Comparison of ENCODE assay signal across 7 cellular contexts in genomic region chr10:103678104-103678526, GRCh38.
DNase-seq lines count a peak whose midpoint lies in the region; ATAC-seq, FAIRE-seq and TF ChIP-seq lines count a peak whose summit lies in the region.

No MANE protein-coding gene starts in this region.

- peak; percentile 43 to 50; a peak in 2 of 4 replicates for TF ChIP-seq EP300 in GM12878 (IDR thresholded peaks at IDR 0.05; ENCODE audit: borderline replicate concordance in 1 of 2, control insufficient read depth in 1 of 2, low read depth in 2 of 2, low read length in 2 of 2)

- no peaks in the 10 kb centered on the region for H3K27me3 ChIP-seq in GM12878 (replicated peaks in 1 of 2; ENCODE audit: control insufficient read depth in 2 of 2, insufficient read depth in 2 of 2, low read length in 1 of 2)

- CTCF ChIA-PET in GM12878 (lab: Yijun Ruan, JAX), result interaction anchor here (0.8 to 3.2 kb wide), 7 partner anchors 9 to 136 kb away, joined by 3 to 41 read pairs (median 5); no protein-coding TSS in a partner anchor

- in situ Hi-C loops in GM12878 (cut with MboI), result no loop called here

- 19% methylated on average over 16 of the region's 16 CpGs for WGBS in GM12878 (ENCODE audit: insufficient coverage, insufficient replicate concordance, low lambda C conversion rate, missing lambda C conversion rate)

- SMC1A ChIA-PET in GM12878 (lab: Charles Lee; ENCODE audit: uncharacterized antibody, unreplicated experiment), result interaction anchor here (1.4 kb wide), 1 partner anchor 9 kb away, joined by 3 read pairs; no protein-coding TSS in a partner anchor

- peak; percentile 82 for TF ChIP-seq POLR2A in GM12878 (IDR thresholded peaks at IDR 0.05; ENCODE audit: low read depth, low read length)

- peak overlapping the region; percentile 77 for H3K4me2 ChIP-seq in GM12878 (ENCODE audit: control insufficient read depth, insufficient read depth)

- H3K4me1 ChIP-seq in GM12878 (ENCODE audit: control insufficient read depth, insufficient read depth, low read length), result peaks cover 25% of the 10 kb centered on the region

- no peak for TF ChIP-seq RAD21 in GM12878 (IDR thresholded peaks at IDR 0.05; ENCODE audit: insufficient read depth, low read depth, low read length)

- no peaks in the 10 kb centered on the region for H4K20me1 ChIP-seq in GM12878 (ENCODE audit: control insufficient read depth, insufficient read depth)

- H3K79me2 ChIP-seq in GM12878 (ENCODE audit: control insufficient read depth, insufficient read depth, low read length), result peaks cover 47% of the 10 kb centered on the region

- no peak for TF ChIP-seq CTCF in GM12878 (IDR thresholded peaks at IDR 0.05 in 2 of 3, conservative IDR thresholded peaks at IDR 0.05 in 1 of 3; ENCODE audit: control insufficient read depth in 2 of 3, extremely low read depth in 1 of 3, insufficient read depth in 1 of 3, low read depth in 3 of 3, low read length in 3 of 3)

- BruUV-seq in GM12878 (replicated peaks; lab: Mats Ljungman, UMichigan), result no TSS peak

- POLR2A ChIA-PET in GM12878 (lab: Charles Lee), result interaction anchor here (0.5 to 3.1 kb wide), 3 partner anchors 12 to 303 kb away, joined by 3 to 16 read pairs (median 7); no protein-coding TSS in a partner anchor

- ATAC-seq in GM18909 (IDR thresholded peaks at IDR 0.05; ENCODE audit: poor library complexity, unreplicated experiment) (peak; percentile 59), HG03095 (IDR thresholded peaks at IDR 0.05; ENCODE audit: unreplicated experiment) (peak; percentile 74), GM12878 (peak; percentile 97)

- intact Hi-C loops in GM12878 (cut with micrococcal nuclease; ENCODE audit: unreplicated experiment), result no loop called here

- peak overlapping the region; percentile 11 for H3K9ac ChIP-seq in GM12878 (ENCODE audit: control insufficient read depth, insufficient read depth, low read length)

- H3K36me3 ChIP-seq in GM12878 (ENCODE audit: control insufficient read depth in 2 of 2, insufficient read depth in 2 of 2, low read length in 1 of 2), result peaks cover 5 to 11% of the 10 kb centered on the region in 2 experiments; a peak in 3 of 4 replicates

- H3K9me3 ChIP-seq in GM12878 (replicated peaks; ENCODE audit: control insufficient read depth, insufficient read depth, low read length), result no peaks in the 10 kb centered on the region

- peak; percentile 93 for DNase-seq in T-helper 22 cell (ENCODE audit: low read depth)
- peak; percentile 84 for DNase-seq in GM12878 (ENCODE audit: low read depth, low spot score)
- peak; percentile 62 for DNase-seq in islet precursor cell
- peak; percentile 66 to 71 for DNase-seq in stimulated activated CD4-positive, alpha-beta T cell treated with anti-CD3 and anti-CD28 coated beads, Interleukin-15, amount 100 ng/mL, for 1 hour (ENCODE audit: low read depth in 1 of 2, low spot score in 1 of 2)
- no peak for DNase-seq in NCI-H146 (lab: John Stamatoyannopoulos, UW)

- peak; percentile 92 for FAIRE-seq in GM12878 (lab: Jason Lieb, UNC)

- H2AFZ ChIP-seq in GM12878 (ENCODE audit: control insufficient read depth, low read depth, low read length), result peak overlapping the region; percentile 61

- peak overlapping the region; percentile 73 for H3K27ac ChIP-seq in GM12878 (ENCODE audit: control insufficient read depth, insufficient read depth)

- RAD21 ChIA-PET in GM12878 (lab: Charles Lee; ENCODE audit: unreplicated experiment), result interaction anchor here (0.7 to 2.8 kb wide), 4 partner anchors 9 to 94 kb away, joined by 3 to 22 read pairs (median 7); no protein-coding TSS in a partner anchor

- peak overlapping the region; percentile 49 for H3K4me3 ChIP-seq in GM12878

TF ChIP-seq in GM12878, 131 proteins besides CTCF, POLR2A, EP300 and RAD21 (continues in another document):
- TF ChIP-seq HDAC6 (IDR thresholded peaks at IDR 0.05; ENCODE audit: unreplicated experiment) (no peak), MEF2A (IDR thresholded peaks at IDR 0.05; ENCODE audit: insufficient read depth, low read depth, low read length) (no peak), MXI1 (IDR thresholded peaks at IDR 0.05; ENCODE audit: low read depth, low read length) (peak; percentile 76; the same call in 1 of the 2 replicates), CBX3 (IDR thresholded peaks at IDR 0.05; ENCODE audit: borderline replicate concordance, low read depth) (no peak), PAX5 (IDR thresholded peaks at IDR 0.05; ENCODE audit: borderline replicate concordance, low read depth, low read length) (peak; percentile 71; the same call in 1 of the 2 replicates), BCL11A (IDR thresholded peaks at IDR 0.05; ENCODE audit: low read depth, low read length) (no peak), SUPT20H (IDR thresholded peaks at IDR 0.05; ENCODE audit: borderline replicate concordance, control insufficient read depth, low read depth, low read length) (no peak), CREB1 (IDR thresholded peaks at IDR 0.05; ENCODE audit: low read depth) (peak; percentile 77), TBL1XR1 (IDR thresholded peaks at IDR 0.05; ENCODE audit: low read depth, low read length) (peak; percentile 41; the same call in 1 of the 2 replicates), STAT1 (conservative IDR thresholded peaks at IDR 0.05) (no peak), ZBED1 (IDR thresholded peaks at IDR 0.05; ENCODE audit: borderline replicate concordance) (no peak), IRF4 (IDR thresholded peaks at IDR 0.05; ENCODE audit: low read depth, low read length) (no peak), GATAD2B (conservative IDR thresholded peaks at IDR 0.05; ENCODE audit: low read depth) (no peak; the same call in 1 of the 2 replicates), SIN3A (IDR thresholded peaks at IDR 0.05; ENCODE audit: low read depth, low read length) (no peak), MTA2 (IDR thresholded peaks at IDR 0.05; ENCODE audit: low read depth) (no peak), SMC3 (IDR thresholded peaks at IDR 0.05; ENCODE audit: borderline replicate concordance, low read length) (no peak), RAD51 (IDR thresholded peaks at IDR 0.05) (peak; percentile 94), CREM (IDR thresholded peaks at IDR 0.05; ENCODE audit: low read depth) (peak; percentile 26; the same call in 1 of the 2 replicates), ATF3 (IDR thresholded peaks at IDR 0.05; ENCODE audit: borderline replicate concordance, extremely low read depth, low read depth, low read length) (peak; percentile 65; the same call in 1 of the 2 replicates), CHD2 (IDR thresholded peaks at IDR 0.05; ENCODE audit: borderline replicate concordance, low read depth, low read length) (peak; percentile 57; the same call in 1 of the 2 replicates), RFX5 (IDR thresholded peaks at IDR 0.05; ENCODE audit: low read depth, low read length) (0 out of 2 replicates have a peak, but pooled peaks have one; percentile 42), SMARCA5 (IDR thresholded peaks at IDR 0.05) (no peak), HDAC2 (IDR thresholded peaks at IDR 0.05) (no peak), EGR1 (IDR thresholded peaks at IDR 0.05; ENCODE audit: borderline replicate concordance in 1 of 2, low read depth in 2 of 2, low read length in 2 of 2) (no peak)
- TF ChIP-seq, protein P1, sequence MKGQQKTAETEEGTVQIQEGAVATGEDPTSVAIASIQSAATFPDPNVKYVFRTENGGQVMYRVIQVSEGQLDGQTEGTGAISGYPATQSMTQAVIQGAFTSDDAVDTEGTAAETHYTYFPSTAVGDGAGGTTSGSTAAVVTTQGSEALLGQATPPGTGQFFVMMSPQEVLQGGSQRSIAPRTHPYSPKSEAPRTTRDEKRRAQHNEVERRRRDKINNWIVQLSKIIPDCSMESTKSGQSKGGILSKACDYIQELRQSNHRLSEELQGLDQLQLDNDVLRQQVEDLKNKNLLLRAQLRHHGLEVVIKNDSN (IDR thresholded peaks at IDR 0.05; ENCODE audit: borderline replicate concordance, extremely low read length, insufficient read depth, low read depth, low read length), result peak; percentile 90
- TF ChIP-seq, protein P2, sequence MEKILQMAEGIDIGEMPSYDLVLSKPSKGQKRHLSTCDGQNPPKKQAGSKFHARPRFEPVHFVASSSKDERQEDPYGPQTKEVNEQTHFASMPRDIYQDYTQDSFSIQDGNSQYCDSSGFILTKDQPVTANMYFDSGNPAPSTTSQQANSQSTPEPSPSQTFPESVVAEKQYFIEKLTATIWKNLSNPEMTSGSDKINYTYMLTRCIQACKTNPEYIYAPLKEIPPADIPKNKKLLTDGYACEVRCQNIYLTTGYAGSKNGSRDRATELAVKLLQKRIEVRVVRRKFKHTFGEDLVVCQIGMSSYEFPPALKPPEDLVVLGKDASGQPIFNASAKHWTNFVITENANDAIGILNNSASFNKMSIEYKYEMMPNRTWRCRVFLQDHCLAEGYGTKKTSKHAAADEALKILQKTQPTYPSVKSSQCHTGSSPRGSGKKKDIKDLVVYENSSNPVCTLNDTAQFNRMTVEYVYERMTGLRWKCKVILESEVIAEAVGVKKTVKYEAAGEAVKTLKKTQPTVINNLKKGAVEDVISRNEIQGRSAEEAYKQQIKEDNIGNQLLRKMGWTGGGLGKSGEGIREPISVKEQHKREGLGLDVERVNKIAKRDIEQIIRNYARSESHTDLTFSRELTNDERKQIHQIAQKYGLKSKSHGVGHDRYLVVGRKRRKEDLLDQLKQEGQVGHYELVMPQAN (conservative IDR thresholded peaks at IDR 0.05), result no peak
- TF ChIP-seq, protein P3, sequence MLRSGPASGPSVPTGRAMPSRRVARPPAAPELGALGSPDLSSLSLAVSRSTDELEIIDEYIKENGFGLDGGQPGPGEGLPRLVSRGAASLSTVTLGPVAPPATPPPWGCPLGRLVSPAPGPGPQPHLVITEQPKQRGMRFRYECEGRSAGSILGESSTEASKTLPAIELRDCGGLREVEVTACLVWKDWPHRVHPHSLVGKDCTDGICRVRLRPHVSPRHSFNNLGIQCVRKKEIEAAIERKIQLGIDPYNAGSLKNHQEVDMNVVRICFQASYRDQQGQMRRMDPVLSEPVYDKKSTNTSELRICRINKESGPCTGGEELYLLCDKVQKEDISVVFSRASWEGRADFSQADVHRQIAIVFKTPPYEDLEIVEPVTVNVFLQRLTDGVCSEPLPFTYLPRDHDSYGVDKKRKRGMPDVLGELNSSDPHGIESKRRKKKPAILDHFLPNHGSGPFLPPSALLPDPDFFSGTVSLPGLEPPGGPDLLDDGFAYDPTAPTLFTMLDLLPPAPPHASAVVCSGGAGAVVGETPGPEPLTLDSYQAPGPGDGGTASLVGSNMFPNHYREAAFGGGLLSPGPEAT (IDR thresholded peaks at IDR 0.05; ENCODE audit: low read depth), result peak; percentile 78
